In the genomic region with DNA sequence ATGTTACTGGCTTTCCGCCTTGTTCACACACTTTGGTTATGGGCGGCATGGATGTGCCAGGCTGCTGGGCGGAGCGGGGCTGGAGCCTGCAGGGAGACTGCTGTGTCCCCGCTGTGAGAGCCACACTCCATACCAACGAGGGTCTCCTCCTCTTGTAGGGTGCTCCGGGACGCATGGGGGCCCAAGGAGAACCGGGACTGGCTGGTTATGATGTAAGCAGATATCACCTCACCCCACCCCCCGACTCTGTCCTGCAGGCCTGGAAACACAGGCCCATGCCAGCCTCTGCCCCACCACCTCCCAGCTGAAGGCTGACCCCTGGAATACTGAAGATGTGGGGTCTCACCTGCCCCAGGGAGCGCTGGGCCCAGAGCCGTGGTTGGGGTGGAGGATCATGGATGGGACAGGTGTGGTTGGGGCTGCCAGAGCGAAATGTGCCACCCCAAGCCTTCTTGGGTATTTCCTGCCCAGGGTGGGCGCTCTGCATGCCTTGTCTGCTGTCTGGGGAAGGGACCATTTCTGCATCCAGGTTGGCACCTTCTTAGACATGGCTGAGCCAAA, we compare ENCODE assay signal across 16 cellular contexts. TPM values are rescaled to one million over a fixed set of nuclear protein-coding genes. Genes with fewer than 3 reads are reported as not detected.
DNase-seq lines count a peak whose midpoint lies in the region; ATAC-seq and TF ChIP-seq lines count a peak whose summit lies in the region.
"Had no signal": no experiment of that assay in that cellular context is flagged by ENCODE, and none has a peak within 500 bp of the region (broad histone marks: within the 10 kb centered on the region; RNA-seq: fewer than 3 reads in every experiment).

No MANE protein-coding gene starts in this region.

- peaks cover 5% of the 10 kb centered on the region for H3K4me1 Mint-ChIP-seq in CD14-positive monocyte
- H3K4me1 Mint-ChIP-seq in osteocyte (ENCODE audit: unreplicated experiment) = peaks cover 65% of the 10 kb centered on the region
- no peaks in the 10 kb centered on the region for H3K4me1 Mint-ChIP-seq in immature natural killer cell
- H3K4me1 Mint-ChIP-seq in activated T-cell treated with anti-CD3 and anti-CD28 coated beads, Interleukin-2, amount 50 U/mL, for 4 hours (ENCODE audit: low read depth) = no peaks in the 10 kb centered on the region
- H3K4me1 Mint-ChIP-seq: activated naive CD4-positive, alpha-beta T cell treated with anti-CD3 and anti-CD28 coated beads, Interleukin-2, amount 50 U/mL, for 24 hours had no signal

- DNase-seq in CD14-positive monocyte (ENCODE audit: low spot score) (peak; percentile 43), NCI-H69 (lab: John Stamatoyannopoulos, UW) (peak; percentile 56), islet precursor cell (peak; percentile 54), osteocyte (ENCODE audit: extremely low spot score, unreplicated experiment) (no peak), immature natural killer cell (no peak)
- no peak for DNase-seq in activated T-cell treated with anti-CD3 and anti-CD28 coated beads, Interleukin-2, amount 50 U/mL, for 4 hours
- DNase-seq: NCI-H2029 treated with DMSO at 0.1 percent for 48 hours; NCI-H526 treated with DMSO at 0.1 percent for 48 hours; stimulated activated CD4-positive, alpha-beta T cell treated with anti-CD3 and anti-CD28 coated beads, Interleukin-4, amount 100 ng/mL, for 24 hours had no signal

- TF ChIP-seq CTCF in CD14-positive monocyte (IDR thresholded peaks at IDR 0.05) (no peak), osteocyte (IDR thresholded peaks at IDR 0.05) (no peak)

- H3K9me3 Mint-ChIP-seq in CD14-positive monocyte = peaks cover 0 to 3% (median 0%) of the 10 kb centered on the region in 7 donors
- H3K9me3 Mint-ChIP-seq in osteocyte (ENCODE audit: unreplicated experiment) = no peaks in the 10 kb centered on the region
- H3K9me3 Mint-ChIP-seq in immature natural killer cell = no peaks in the 10 kb centered on the region
- no peaks in the 10 kb centered on the region for H3K9me3 Mint-ChIP-seq in activated T-cell treated with anti-CD3 and anti-CD28 coated beads, Interleukin-2, amount 50 U/mL, for 4 hours
- H3K9me3 Mint-ChIP-seq: activated naive CD4-positive, alpha-beta T cell treated with anti-CD3 and anti-CD28 coated beads, Interleukin-2, amount 50 U/mL, for 24 hours; mesothelial cell of epicardium had no signal

- H3K27ac Mint-ChIP-seq in CD14-positive monocyte = no peak overlapping the region
- peak overlapping the region; percentile 3 for H3K27ac Mint-ChIP-seq in osteocyte (ENCODE audit: unreplicated experiment)
- H3K27ac Mint-ChIP-seq in immature natural killer cell = no peak overlapping the region
- H3K27ac Mint-ChIP-seq: activated naive CD4-positive, alpha-beta T cell treated with anti-CD3 and anti-CD28 coated beads, Interleukin-2, amount 50 U/mL, for 24 hours had no signal

- peaks cover 8 to 9% (median 8%) of the 10 kb centered on the region in 3 donors for H3K27me3 Mint-ChIP-seq in CD14-positive monocyte (ENCODE audit: low read depth in 3 of 3)
- H3K27me3 Mint-ChIP-seq in osteocyte (ENCODE audit: unreplicated experiment) = no peaks in the 10 kb centered on the region
- peaks cover 0 to 3% (median 2%) of the 10 kb centered on the region in 3 donors for H3K27me3 Mint-ChIP-seq in immature natural killer cell (ENCODE audit: low read depth in 3 of 3)
- H3K27me3 Mint-ChIP-seq in activated T-cell treated with anti-CD3 and anti-CD28 coated beads, Interleukin-2, amount 50 U/mL, for 4 hours (ENCODE audit: low read depth) = no peaks in the 10 kb centered on the region
- H3K27me3 Mint-ChIP-seq: activated naive CD4-positive, alpha-beta T cell treated with anti-CD3 and anti-CD28 coated beads, Interleukin-2, amount 50 U/mL, for 24 hours had no signal

- H3K4me3 Mint-ChIP-seq in CD14-positive monocyte (no peak overlapping the region), osteocyte (ENCODE audit: unreplicated experiment) (no peak overlapping the region), immature natural killer cell (no peak overlapping the region)
- H3K4me3 Mint-ChIP-seq in activated T-cell treated with anti-CD3 and anti-CD28 coated beads, Interleukin-2, amount 50 U/mL, for 4 hours = no peak overlapping the region
- H3K4me3 Mint-ChIP-seq: activated naive CD4-positive, alpha-beta T cell treated with anti-CD3 and anti-CD28 coated beads, Interleukin-2, amount 50 U/mL, for 24 hours; mesothelial cell of epicardium had no signal

- no peaks in the 10 kb centered on the region for H3K36me3 Mint-ChIP-seq in CD14-positive monocyte
- peaks cover 12% of the 10 kb centered on the region for H3K36me3 Mint-ChIP-seq in osteocyte (ENCODE audit: unreplicated experiment)
- H3K36me3 Mint-ChIP-seq in immature natural killer cell = no peaks in the 10 kb centered on the region
- H3K36me3 Mint-ChIP-seq in activated T-cell treated with anti-CD3 and anti-CD28 coated beads, Interleukin-2, amount 50 U/mL, for 4 hours (ENCODE audit: insufficient read depth) = no peaks in the 10 kb centered on the region
- H3K36me3 Mint-ChIP-seq: activated naive CD4-positive, alpha-beta T cell treated with anti-CD3 and anti-CD28 coated beads, Interleukin-2, amount 50 U/mL, for 24 hours had no signal

- intact Hi-C loops in CD14-positive monocyte (cut with micrococcal nuclease) = no loop called here

- no peak for ATAC-seq in HG02973 (IDR thresholded peaks at IDR 0.05; ENCODE audit: unreplicated experiment)
- ATAC-seq in activated T-cell treated with anti-CD3 and anti-CD28 coated beads, Interleukin-2, amount 50 U/mL, for 4 hours = no peak

RNA-seq across cellular contexts. Expression of gene ORM1, which starts 39.3 kb away (rescaled TPM):
- polyA plus RNA-seq in CD14-positive monocyte = 1 to 10 TPM; 2.2 to 2.8 TPM
- not detected in 2 replicates for total RNA-seq in osteocyte
- polyA plus RNA-seq in immature natural killer cell = not detected
- total RNA-seq in activated T-cell treated with anti-CD3 and anti-CD28 coated beads, Interleukin-2, amount 50 U/mL, for 4 hours = 1 to 10 TPM; 2.4 to 4.5 (median 3.5) TPM
- total RNA-seq: glomerular endothelial cell, mesothelial cell of epicardium, temporal lobe had no signal

RNA-seq across cellular contexts. Expression of gene ORM2, which starts 46.0 kb away (rescaled TPM):
- under 1 TPM in 1 of 2 donors, not detected in 1; 0.30 TPM for polyA plus RNA-seq in CD14-positive monocyte
- not detected in 2 replicates for total RNA-seq in osteocyte
- not detected for polyA plus RNA-seq in immature natural killer cell
- 1 to 10 TPM in 1 of 3 donors, under 1 TPM in 1, not detected in 1; 0.84 to 1.0 TPM for total RNA-seq in activated T-cell treated with anti-CD3 and anti-CD28 coated beads, Interleukin-2, amount 50 U/mL, for 4 hours
- total RNA-seq: esophagus muscularis mucosa, glomerular endothelial cell, mesothelial cell of epicardium, skeletal muscle tissue, temporal lobe had no signal

Comparison
In these comparisons a context has a peak if more than half of its experiments do, and no peak if none do; other contexts are left out.
1. DNase-seq: peak in CD14-positive monocyte (single experiment), NCI-H69 (single experiment) and islet precursor cell (single experiment); none in osteocyte (single experiment), immature natural killer cell (0 of 3) and activated T-cell treated with anti-CD3 and anti-CD28 coated beads, Interleukin-2, amount 50 U/mL, for 4 hours (single experiment).